26 cellular contexts compared by ENCODE assay signal in the genomic region with DNA sequence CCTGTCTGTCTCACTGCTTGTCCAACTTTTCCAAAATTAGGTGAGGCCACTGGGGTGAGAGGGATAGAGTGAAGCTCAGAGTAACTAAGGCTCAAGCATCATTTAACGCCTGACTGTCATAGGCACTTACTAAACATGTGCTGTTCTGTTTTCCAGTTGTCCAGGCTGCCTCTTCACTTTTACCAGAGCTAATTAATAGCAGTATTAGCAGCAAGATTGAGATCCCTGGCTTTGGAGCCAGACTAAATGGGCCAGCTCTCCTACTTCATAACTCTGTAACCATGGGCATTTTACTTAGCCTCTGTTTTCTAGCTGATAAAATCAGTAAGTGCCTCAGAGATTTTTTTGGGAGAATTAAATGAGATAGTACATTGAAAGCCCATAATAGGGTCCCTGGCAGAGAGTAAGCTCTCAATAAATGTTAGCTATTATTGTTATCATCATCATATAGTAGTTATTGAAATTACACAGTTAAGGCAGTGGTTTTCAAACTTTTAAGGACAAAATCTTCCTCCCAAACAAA.
"Had no signal": no experiment of that assay in that cellular context is flagged by ENCODE, and none has a peak within 500 bp of the region (broad histone marks: within the 10 kb centered on the region; RNA-seq: fewer than 3 reads in every experiment).

No MANE protein-coding gene starts in this region.

- H3K4me3 ChIP-seq: esophagus muscularis mucosa, mucosa of descending colon, testis, upper lobe of left lung had no signal

- H3K27me3 Mint-ChIP-seq: brain; effector memory CD8-positive, alpha-beta T cell had no signal

- H3K27me3 ChIP-seq: esophagus muscularis mucosa, testis, upper lobe of left lung had no signal

- H3K27ac ChIP-seq: esophagus muscularis mucosa, testis, upper lobe of left lung had no signal

- H3K4me3 Mint-ChIP-seq: brain; effector memory CD8-positive, alpha-beta T cell; neural crest cell; T-helper 1 cell treated with Interleukin-12 subunit alpha and Interleukin-12 subunit beta and Interleukin-4 antibody, amounts not matched to agents 30 μg/mL and 1 μg/mL, for 36 hours; WTC11 had no signal

- H3K4me1 ChIP-seq: testis, upper lobe of left lung had no signal

- H3K27ac Mint-ChIP-seq: activated naive CD4-positive, alpha-beta T cell treated with anti-CD3 and anti-CD28 coated beads, Interleukin-2, amount 50 U/mL, for 72 hours; effector memory CD8-positive, alpha-beta T cell; T-helper 1 cell treated with Interleukin-12 subunit alpha and Interleukin-12 subunit beta and Interleukin-4 antibody, amounts not matched to agents 30 μg/mL and 1 μg/mL, for 36 hours had no signal

- H3K36me3 Mint-ChIP-seq: activated naive CD4-positive, alpha-beta T cell treated with anti-CD3 and anti-CD28 coated beads, Interleukin-2, amount 50 U/mL, for 72 hours; brain had no signal

- FAIRE-seq: frontal cortex, small intestine had no signal

- H3K9me3 Mint-ChIP-seq: activated naive CD4-positive, alpha-beta T cell treated with anti-CD3 and anti-CD28 coated beads, Interleukin-2, amount 50 U/mL, for 72 hours; brain; effector memory CD8-positive, alpha-beta T cell; neural crest cell; T-helper 1 cell treated with Interleukin-12 subunit alpha and Interleukin-12 subunit beta and Interleukin-4 antibody, amounts not matched to agents 30 μg/mL and 1 μg/mL, for 36 hours had no signal

- H3K9me3 ChIP-seq: esophagus muscularis mucosa, mucosa of descending colon, testis, upper lobe of left lung had no signal

- ATAC-seq: activated naive CD4-positive, alpha-beta T cell treated with anti-CD3 and anti-CD28 coated beads, Interleukin-2, amount 50 U/mL, for 72 hours; effector memory CD8-positive, alpha-beta T cell; left ventricle myocardium superior; mucosa of descending colon; sciatic nerve; WTC11 had no signal

- H3K36me3 ChIP-seq: esophagus muscularis mucosa, upper lobe of left lung had no signal

- DNase-seq: activated gamma-delta T cell treated with Interleukin-2 at 50 U/mL for 16 hours; activated T-cell treated with anti-CD3 and anti-CD28 coated beads, Interleukin-2, amount 50 U/mL, for 1 hour; aorta; caudate nucleus; dermis blood vessel endothelial cell; effector memory CD8-positive, alpha-beta T cell; glutamatergic neuron; hippocampal formation; kidney glomerular epithelial cell; left ventricle myocardium superior; mammary epithelial cell; mucosa of descending colon; small intestine; stimulated activated CD4-positive, alpha-beta T cell treated with anti-CD3 and anti-CD28 coated beads, Interleukin-15, amount 100 ng/mL, for 24 hours; stimulated activated naive CD4-positive, alpha-beta T cell; T1000; testis; upper lobe of left lung had no signal
